In the genomic region with DNA sequence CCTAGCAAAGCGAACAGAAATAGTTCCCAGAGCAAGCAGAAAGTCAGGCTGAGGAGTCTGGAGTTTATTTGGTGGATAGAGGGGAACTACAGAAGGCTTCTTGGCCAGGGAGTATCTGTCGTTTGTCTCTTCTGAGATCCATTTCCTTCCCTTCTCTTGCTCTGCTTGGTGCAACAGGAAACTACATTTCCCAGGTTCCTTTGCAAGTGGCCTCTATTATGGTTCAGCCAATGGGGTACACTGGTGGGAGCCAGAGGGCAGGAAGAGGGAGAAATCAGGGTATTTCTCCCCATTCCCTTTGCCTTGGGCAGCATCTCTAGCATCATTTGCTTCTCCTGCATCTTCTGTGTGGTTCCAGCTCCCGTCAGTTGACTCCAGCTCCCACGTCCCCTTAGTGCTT, we compare ENCODE assay signal across 1 cellular context.
TF ChIP-seq lines count a peak whose summit lies in the region.

No MANE protein-coding gene starts in this region.

TF ChIP-seq in HCT116, 20 proteins besides CTCF, POLR2A, EP300 and RAD21 (continued from another document):
- TF ChIP-seq, protein P1, sequence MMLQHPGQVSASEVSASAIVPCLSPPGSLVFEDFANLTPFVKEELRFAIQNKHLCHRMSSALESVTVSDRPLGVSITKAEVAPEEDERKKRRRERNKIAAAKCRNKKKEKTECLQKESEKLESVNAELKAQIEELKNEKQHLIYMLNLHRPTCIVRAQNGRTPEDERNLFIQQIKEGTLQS (IDR thresholded peaks at IDR 0.05) = no peak
- TF ChIP-seq, protein P2, sequence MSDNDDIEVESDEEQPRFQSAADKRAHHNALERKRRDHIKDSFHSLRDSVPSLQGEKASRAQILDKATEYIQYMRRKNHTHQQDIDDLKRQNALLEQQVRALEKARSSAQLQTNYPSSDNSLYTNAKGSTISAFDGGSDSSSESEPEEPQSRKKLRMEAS (IDR thresholded peaks at IDR 0.05) = no peak
- TF ChIP-seq YY1 (IDR thresholded peaks at IDR 0.05; ENCODE audit: extremely low read depth, insufficient replicate concordance, low read depth, low read length) = no peak
- TF ChIP-seq, protein P3, sequence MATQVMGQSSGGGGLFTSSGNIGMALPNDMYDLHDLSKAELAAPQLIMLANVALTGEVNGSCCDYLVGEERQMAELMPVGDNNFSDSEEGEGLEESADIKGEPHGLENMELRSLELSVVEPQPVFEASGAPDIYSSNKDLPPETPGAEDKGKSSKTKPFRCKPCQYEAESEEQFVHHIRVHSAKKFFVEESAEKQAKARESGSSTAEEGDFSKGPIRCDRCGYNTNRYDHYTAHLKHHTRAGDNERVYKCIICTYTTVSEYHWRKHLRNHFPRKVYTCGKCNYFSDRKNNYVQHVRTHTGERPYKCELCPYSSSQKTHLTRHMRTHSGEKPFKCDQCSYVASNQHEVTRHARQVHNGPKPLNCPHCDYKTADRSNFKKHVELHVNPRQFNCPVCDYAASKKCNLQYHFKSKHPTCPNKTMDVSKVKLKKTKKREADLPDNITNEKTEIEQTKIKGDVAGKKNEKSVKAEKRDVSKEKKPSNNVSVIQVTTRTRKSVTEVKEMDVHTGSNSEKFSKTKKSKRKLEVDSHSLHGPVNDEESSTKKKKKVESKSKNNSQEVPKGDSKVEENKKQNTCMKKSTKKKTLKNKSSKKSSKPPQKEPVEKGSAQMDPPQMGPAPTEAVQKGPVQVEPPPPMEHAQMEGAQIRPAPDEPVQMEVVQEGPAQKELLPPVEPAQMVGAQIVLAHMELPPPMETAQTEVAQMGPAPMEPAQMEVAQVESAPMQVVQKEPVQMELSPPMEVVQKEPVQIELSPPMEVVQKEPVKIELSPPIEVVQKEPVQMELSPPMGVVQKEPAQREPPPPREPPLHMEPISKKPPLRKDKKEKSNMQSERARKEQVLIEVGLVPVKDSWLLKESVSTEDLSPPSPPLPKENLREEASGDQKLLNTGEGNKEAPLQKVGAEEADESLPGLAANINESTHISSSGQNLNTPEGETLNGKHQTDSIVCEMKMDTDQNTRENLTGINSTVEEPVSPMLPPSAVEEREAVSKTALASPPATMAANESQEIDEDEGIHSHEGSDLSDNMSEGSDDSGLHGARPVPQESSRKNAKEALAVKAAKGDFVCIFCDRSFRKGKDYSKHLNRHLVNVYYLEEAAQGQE (IDR thresholded peaks at IDR 0.05; ENCODE audit: low read depth) = no peak
